Comparison of ENCODE assay signal across 16 cellular contexts in genomic region chr19:55262359-55262758, GRCh38. TPM values are rescaled to one million over a fixed set of nuclear protein-coding genes. Genes with fewer than 3 reads are reported as not detected.
"Had no signal": no experiment of that assay in that cellular context is flagged by ENCODE, and none has a peak within 500 bp of the region (broad histone marks: within the 10 kb centered on the region; RNA-seq: fewer than 3 reads in every experiment).

No MANE protein-coding gene starts in this region.

- DNase-seq: effector CD4-positive, alpha-beta T cell; foreskin melanocyte; naive thymus-derived CD4-positive, alpha-beta T cell; pancreas; stimulated activated CD4-positive, alpha-beta T cell treated with anti-CD3 and anti-CD28 coated beads, Interleukin-2, amount 100 ng/mL, for 48 hours; tibial artery; upper lobe of right lung had no signal

- H3K27ac ChIP-seq: coronary artery, hepatocyte, pancreas, tibial artery, upper lobe of right lung, vagina had no signal

- H3K27ac Mint-ChIP-seq: endodermal cell; progenitor cell of endocrine pancreas; stimulated activated naive CD8-positive, alpha-beta T cell treated with anti-CD3 and anti-CD28 coated beads, Interleukin-15, Interleukin-2, amounts not matched to agents 100 ng/mL and 50 ng/mL, for 24 hours had no signal

- H3K4me3 Mint-ChIP-seq: endodermal cell; stimulated activated naive CD8-positive, alpha-beta T cell treated with anti-CD3 and anti-CD28 coated beads, Interleukin-15, Interleukin-2, amounts not matched to agents 100 ng/mL and 50 ng/mL, for 24 hours had no signal

- ATAC-seq: naive thymus-derived CD4-positive, alpha-beta T cell; pancreas; right cardiac atrium; upper lobe of right lung had no signal

- H3K27me3 Mint-ChIP-seq: naive thymus-derived CD4-positive, alpha-beta T cell; progenitor cell of endocrine pancreas; stimulated activated naive CD8-positive, alpha-beta T cell treated with anti-CD3 and anti-CD28 coated beads, Interleukin-15, Interleukin-2, amounts not matched to agents 100 ng/mL and 50 ng/mL, for 24 hours had no signal

RNA-seq across cellular contexts. Expression of gene PTPRH, which starts 53.1 kb away (rescaled TPM):
- total RNA-seq: endodermal cell, mononuclear cell, temporal lobe, upper lobe of right lung had no signal
